Comparison of ENCODE assay signal across 8 cellular contexts in the genomic region with DNA sequence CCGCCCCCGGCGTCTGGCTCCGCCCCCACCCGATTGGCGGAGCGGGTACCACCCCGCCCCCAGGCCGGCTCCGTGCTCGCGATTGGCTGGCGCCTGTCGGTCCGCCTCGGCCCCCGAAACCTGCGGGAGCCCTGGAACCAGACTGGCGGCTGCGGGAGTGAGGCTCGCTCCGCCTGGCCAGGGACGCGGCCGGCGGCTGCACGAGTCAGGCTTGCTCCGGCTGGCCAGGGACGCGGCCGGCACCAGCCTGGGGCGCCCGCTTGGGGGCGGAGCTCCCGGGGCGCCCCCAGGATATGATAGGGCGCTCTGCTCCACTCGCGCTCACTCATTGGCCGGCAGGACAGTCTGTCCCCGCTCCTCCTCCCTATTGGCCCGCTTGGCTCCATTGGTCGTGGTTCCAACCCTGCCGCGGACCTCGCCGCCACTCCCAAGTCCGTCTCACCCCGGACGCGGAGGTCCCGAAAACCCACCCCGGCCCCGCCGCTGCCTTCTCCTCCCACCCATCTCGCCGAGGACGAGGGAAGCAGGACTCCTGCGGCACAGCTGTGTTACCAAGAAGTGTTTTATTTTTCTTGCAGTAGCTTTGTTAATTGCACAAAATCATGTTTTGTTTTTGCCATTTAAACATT. TPM values are rescaled to one million over a fixed set of nuclear protein-coding genes. Genes with fewer than 3 reads are reported as not detected.
DNase-seq lines count a peak whose midpoint lies in the region; ATAC-seq and TF ChIP-seq lines count a peak whose summit lies in the region.

No MANE protein-coding gene starts in this region.

- 0 to 1% (median 0%) methylated on average over 36 to 59 of the region's 59 CpGs for WGBS in spleen, 5 donors

- POLR2A ChIA-PET in AG04450 (lab: Yijun Ruan, JAX): interaction anchor here (0.5 to 1.0 kb wide), 4 partner anchors 10 to 204 kb away, joined by 3 to 5 read pairs (median 3); no protein-coding TSS in a partner anchor

- no peak overlapping the region for H3K27ac ChIP-seq in AG04450 (ENCODE audit: low read depth, low read length)
- peak overlapping the region; percentile 62 to 95 (median 90) for H3K27ac ChIP-seq in spleen

- H3K27me3 ChIP-seq in AG04450 (ENCODE audit: control insufficient read depth, insufficient read depth, low read length) (no peaks in the 10 kb centered on the region), spleen (replicated peaks in 1 of 7) (no peaks in the 10 kb centered on the region)

- CTCF ChIA-PET in AG04450 (lab: Charles Lee): interaction anchor here (0.5 to 1.0 kb wide), 4 partner anchors 132 to 154 kb away, joined by 4 to 6 read pairs (median 4); no protein-coding TSS in a partner anchor

- H3K36me3 ChIP-seq in spleen: peaks cover 0 to 64% (median 43%) of the 10 kb centered on the region in 6 donors

- ATAC-seq in GM18907 (IDR thresholded peaks at IDR 0.05; ENCODE audit: unreplicated experiment): peak; percentile 91
- ATAC-seq in HG03175 (IDR thresholded peaks at IDR 0.05; ENCODE audit: unreplicated experiment): peak; percentile 96

- H3K4me3 ChIP-seq in AG04450 (ENCODE audit: low read depth, low read length) (peak overlapping the region; percentile 77), spleen (peak overlapping the region; percentile 55 to 99 (median 93))

- intact Hi-C loops in spleen (cut with DNase I; ENCODE audit: low total_unique reads): loop anchor here (5.0 kb wide), 1 partner anchor 35 kb away; the partner anchor contains the start of gene ZNF500

- TF ChIP-seq CTCF in AG04450 (IDR thresholded peaks at IDR 0.05; ENCODE audit: low read depth, low read length) (no peak), spleen (IDR thresholded peaks at IDR 0.05 in 8 of 11, conservative IDR thresholded peaks at IDR 0.05 in 3 of 11) (peak in 9 of 11 experiments; percentile 23 to 65 (median 49))

- peaks cover 19 to 42% (median 33%) of the 10 kb centered on the region in 6 donors for H3K4me1 ChIP-seq in spleen

- H3K9me3 ChIP-seq in AG04450 (ENCODE audit: control insufficient read depth, insufficient read depth, low read length): no peaks in the 10 kb centered on the region; the same call in 1 of the 2 replicates
- no peaks in the 10 kb centered on the region for H3K9me3 ChIP-seq in spleen

- no peak for TF ChIP-seq POLR2A in spleen (IDR thresholded peaks at IDR 0.05)

- peak; percentile 79 for DNase-seq in AG04450 (ENCODE audit: low read depth, low spot score)
- DNase-seq in NCI-H2227 (lab: John Stamatoyannopoulos, UW; ENCODE audit: unreplicated experiment): peak; percentile 96
- DNase-seq in activated CD4-positive, CD25-positive, alpha-beta regulatory T cell (lab: John Stamatoyannopoulos, UW): peak; percentile 67 to 84 (median 78)
- DNase-seq in central memory CD4-positive, alpha-beta T cell: peak; percentile 87
- DNase-seq in iris pigment epithelial cell (ENCODE audit: low read depth): peak; percentile 93
- DNase-seq in spleen: peak; percentile 97

RNA-seq across cellular contexts. Expression of gene ROGDI, which starts 0.3 kb away (rescaled TPM):
- polyA plus RNA-seq in AG04450 (2011; rRNA removed) (9.2 and 14.3 TPM in 2 replicates), spleen (10 to 100 TPM; 24.6 to 47.5 (median 41.6) TPM)
- polyA minus RNA-seq in AG04450 (2011; rRNA and poly(A)+ RNA removed): 5.0 and 8.6 TPM in 2 replicates
- 10 to 100 TPM; 25.5 to 41.4 (median 31.5) TPM for total RNA-seq in spleen

RNA-seq across cellular contexts. Expression of gene SMIM22, which starts 7.6 kb away (rescaled TPM):
- polyA plus RNA-seq in AG04450 (2011; rRNA removed) (not detected in 2 replicates), spleen (not detected)
- polyA minus RNA-seq in AG04450 (2011; rRNA and poly(A)+ RNA removed): not detected in 2 replicates
- not detected for total RNA-seq in spleen

RNA-seq across cellular contexts. Expression of gene SEPTIN12, which starts 14.6 kb away (rescaled TPM):
- polyA plus RNA-seq in AG04450 (2011; rRNA removed): not detected in 2 replicates
- not detected in 2 replicates for polyA minus RNA-seq in AG04450 (2011; rRNA and poly(A)+ RNA removed)
- not detected for total RNA-seq in spleen
- polyA plus RNA-seq in spleen: under 1 TPM in 1 of 3 donors, not detected in 2; 0.37 TPM

RNA-seq across cellular contexts. Expression of gene ZNF500, which starts 35.8 kb away (rescaled TPM):
- polyA plus RNA-seq in AG04450 (2011; rRNA removed): 3.1 and 4.2 TPM in 2 replicates
- 5.2 and 5.8 TPM in 2 replicates for polyA minus RNA-seq in AG04450 (2011; rRNA and poly(A)+ RNA removed)
- total RNA-seq in spleen: 10 to 100 TPM; 12.0 to 32.3 (median 22.2) TPM
- polyA plus RNA-seq in spleen: 10 to 100 TPM in 1 of 3 donors, 1 to 10 TPM in 2; 2.5 to 19.0 (median 3.5) TPM

RNA-seq across cellular contexts. Expression of gene GLYR1, which starts 44.3 kb away (rescaled TPM):
- polyA plus RNA-seq in AG04450 (2011; rRNA removed) (44.2 and 46.3 TPM in 2 replicates), spleen (10 to 100 TPM; 26.6 to 53.4 (median 34.0) TPM)
- polyA minus RNA-seq in AG04450 (2011; rRNA and poly(A)+ RNA removed): 25.8 and 29.0 TPM in 2 replicates
- total RNA-seq in spleen: 100 to 1,000 TPM in 1 of 7 donors, 10 to 100 TPM in 6; 47.2 to 117 (median 83.1) TPM
